ENCODE assay signal across 8 cellular contexts in the genomic region with DNA sequence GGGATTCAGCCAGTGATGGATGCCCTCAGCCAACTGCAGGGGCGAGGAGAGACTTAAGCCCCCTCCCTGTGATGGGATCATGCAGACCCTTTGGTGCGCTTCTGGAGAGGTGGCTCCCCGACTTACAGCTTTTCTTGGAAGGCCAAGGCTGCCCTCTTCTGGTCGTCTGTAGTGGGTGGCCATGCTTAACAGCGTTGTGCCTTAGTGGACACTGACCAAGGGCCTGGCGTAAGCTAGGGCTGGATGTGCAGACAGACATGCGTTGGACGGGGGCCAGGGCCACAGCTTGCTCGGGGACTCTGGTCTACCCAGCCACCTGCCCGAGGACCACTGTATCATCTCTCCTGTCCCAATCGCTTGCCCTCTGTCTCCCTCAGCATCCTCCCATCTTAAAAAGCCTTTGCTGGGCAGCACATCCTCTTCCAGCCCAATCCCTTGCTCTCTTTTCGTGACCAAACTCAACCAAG. TPM values are rescaled to one million over a fixed set of nuclear protein-coding genes. Genes with fewer than 3 reads are reported as not detected.
A peak's percentile ranks its signal among the peaks of the same experiment; 100 is the strongest.
DNase-seq lines count a peak whose midpoint lies in the region.

No MANE protein-coding gene starts in this region.

- 26% methylated on average over 12 of the region's 12 CpGs for WGBS in mesenchymal stem cell

- peaks cover 10 to 17% of the 10 kb centered on the region in 2 experiments for H3K36me3 ChIP-seq in mesenchymal stem cell (ENCODE audit: control insufficient read depth in 1 of 2, insufficient read depth in 2 of 2, low read depth in 1 of 2, low read length in 2 of 2)

- no peaks in the 10 kb centered on the region for H3K27me3 ChIP-seq in mesenchymal stem cell (ENCODE audit: control insufficient read depth in 1 of 2, insufficient read depth in 1 of 2, low read length in 2 of 2)

- H2BK5ac ChIP-seq in mesenchymal stem cell (ENCODE audit: low read depth, low read length, poor library complexity, severe bottlenecking), result no peak overlapping the region

- H3K4ac ChIP-seq in mesenchymal stem cell (ENCODE audit: low read depth in 1 of 2, low read length in 2 of 2), result no peak overlapping the region

- H3K4me3 ChIP-seq in mesenchymal stem cell (ENCODE audit: insufficient read depth in 1 of 2, low read depth in 1 of 2, low read length in 2 of 2), result no peak overlapping the region

- no peak overlapping the region for H2AFZ ChIP-seq in mesenchymal stem cell (ENCODE audit: low read depth, low read length)

- no peak overlapping the region for H3K9ac ChIP-seq in mesenchymal stem cell (ENCODE audit: low read length)

- no peak overlapping the region for H3K18ac ChIP-seq in mesenchymal stem cell (ENCODE audit: low read depth in 1 of 2, low read length in 2 of 2)

- H3K27ac Mint-ChIP-seq in activated CD4-positive, alpha-beta T cell treated with anti-CD3 and anti-CD28 coated beads, Interleukin-2, amount 10 ng/mL, durations not matched to agents 24 days and 14 days, result no peak overlapping the region

- intact Hi-C loops in activated CD4-positive, alpha-beta T cell treated with anti-CD3 and anti-CD28 coated beads, Interleukin-2, amount 10 ng/mL, durations not matched to agents 24 days and 14 days (cut with micrococcal nuclease), result loop anchor here (1.0 kb wide), 2 partner anchors 153 to 210 kb away; no protein-coding TSS in a partner anchor

- H2AK5ac ChIP-seq in mesenchymal stem cell (ENCODE audit: low read length, severe bottlenecking), result peak overlapping the region; percentile 16

- no peak overlapping the region for H4K8ac ChIP-seq in mesenchymal stem cell (ENCODE audit: low read length)

- peaks cover 27% of the 10 kb centered on the region for H3K4me1 ChIP-seq in mesenchymal stem cell (ENCODE audit: control insufficient read depth, insufficient read depth, low read depth, low read length)

- peaks cover 16% of the 10 kb centered on the region for H3K27me3 Mint-ChIP-seq in activated CD4-positive, alpha-beta T cell treated with anti-CD3 and anti-CD28 coated beads, Interleukin-2, amount 10 ng/mL, durations not matched to agents 24 days and 14 days

- H4K91ac ChIP-seq in mesenchymal stem cell (ENCODE audit: low read length), result no peak overlapping the region

- no peak overlapping the region for H2BK15ac ChIP-seq in mesenchymal stem cell (ENCODE audit: low read depth, poor library complexity, severe bottlenecking)

- no peak overlapping the region for H3K14ac ChIP-seq in mesenchymal stem cell (ENCODE audit: low read length in 2 of 2)

- H3K23ac ChIP-seq in mesenchymal stem cell (ENCODE audit: low read length in 2 of 2), result no peak overlapping the region

- no peaks in the 10 kb centered on the region for H3K9me3 ChIP-seq in mesenchymal stem cell (ENCODE audit: control insufficient read depth, low read length)

- DNase-seq in SKM-1 treated with dmso at 0.1 percent for 144 hours (lab: John Stamatoyannopoulos, UW; ENCODE audit: unreplicated experiment) (peak; percentile 36), SKM-1 (lab: John Stamatoyannopoulos, UW; ENCODE audit: unreplicated experiment) (no peak), NCI-H226 (peak; percentile 49), epidermal melanocyte (ENCODE audit: insufficient read length, low spot score) (peak; percentile 39), mesenchymal stem cell (peak; percentile 84), superior temporal gyrus (ENCODE audit: extremely low spot score) (peak; percentile 94), NCI-H2029 treated with DMSO at 0.1 percent for 48 hours (lab: John Stamatoyannopoulos, UW) (no peak)
- DNase-seq in activated CD4-positive, alpha-beta T cell treated with anti-CD3 and anti-CD28 coated beads, Interleukin-2, amount 10 ng/mL, durations not matched to agents 24 days and 14 days, result peak; percentile 82

- no peaks in the 10 kb centered on the region for H3K36me3 Mint-ChIP-seq in activated CD4-positive, alpha-beta T cell treated with anti-CD3 and anti-CD28 coated beads, Interleukin-2, amount 10 ng/mL, durations not matched to agents 24 days and 14 days (ENCODE audit: low read depth)

- H3K9me3 Mint-ChIP-seq in activated CD4-positive, alpha-beta T cell treated with anti-CD3 and anti-CD28 coated beads, Interleukin-2, amount 10 ng/mL, durations not matched to agents 24 days and 14 days, result no peaks in the 10 kb centered on the region

- no peak overlapping the region for H2BK120ac ChIP-seq in mesenchymal stem cell (ENCODE audit: low read depth, low read length)

- peaks cover 20% of the 10 kb centered on the region for H3K79me1 ChIP-seq in mesenchymal stem cell (replicated peaks; ENCODE audit: low read length, poor library complexity, severe bottlenecking)

- H3K27ac ChIP-seq in mesenchymal stem cell (ENCODE audit: low read length, poor library complexity, severe bottlenecking), result no peak overlapping the region

- no peak overlapping the region for H2BK12ac ChIP-seq in mesenchymal stem cell (ENCODE audit: low read length in 2 of 2)

- H3K4me1 Mint-ChIP-seq in activated CD4-positive, alpha-beta T cell treated with anti-CD3 and anti-CD28 coated beads, Interleukin-2, amount 10 ng/mL, durations not matched to agents 24 days and 14 days, result peaks cover 42% of the 10 kb centered on the region

- no peak overlapping the region for H3K4me3 Mint-ChIP-seq in activated CD4-positive, alpha-beta T cell treated with anti-CD3 and anti-CD28 coated beads, Interleukin-2, amount 10 ng/mL, durations not matched to agents 24 days and 14 days

- H3K4me2 ChIP-seq in mesenchymal stem cell (ENCODE audit: low read length, poor library complexity, severe bottlenecking), result no peak overlapping the region

RNA-seq across cellular contexts. Expression of a gene that starts 5.5 kb away (rescaled TPM):
- total RNA-seq in activated CD4-positive, alpha-beta T cell treated with anti-CD3 and anti-CD28 coated beads, Interleukin-2, amount 10 ng/mL, durations not matched to agents 24 days and 14 days, result 1.3 and 1.4 TPM in 2 replicates
- 4.2 TPM for polyA plus RNA-seq in mesenchymal stem cell (2013, experiment 1 of 2)
- 3.2 TPM for polyA plus RNA-seq in mesenchymal stem cell (2013, experiment 2 of 2)

RNA-seq across cellular contexts. Expression of a gene that starts 49.7 kb away (rescaled TPM):
- total RNA-seq in activated CD4-positive, alpha-beta T cell treated with anti-CD3 and anti-CD28 coated beads, Interleukin-2, amount 10 ng/mL, durations not matched to agents 24 days and 14 days, result 424 and 429 TPM in 2 replicates
- 81.3 TPM for polyA plus RNA-seq in mesenchymal stem cell (2013, experiment 1 of 2)
- 82.4 TPM for polyA plus RNA-seq in mesenchymal stem cell (2013, experiment 2 of 2)

Comparison
In these comparisons a context has a peak if more than half of its experiments do, and no peak if none do; other contexts are left out.
1. DNase-seq: peak in SKM-1 treated with dmso at 0.1 percent for 144 hours (single experiment), NCI-H226 (single experiment), activated CD4-positive, alpha-beta T cell treated with anti-CD3 and anti-CD28 coated beads, Interleukin-2, amount 10 ng/mL, durations not matched to agents 24 days and 14 days (single experiment), epidermal melanocyte (single experiment), mesenchymal stem cell (single experiment) and superior temporal gyrus (single experiment); none in SKM-1 (single experiment) and NCI-H2029 treated with DMSO at 0.1 percent for 48 hours (single experiment).